In genomic region chr2:73135236-73135635, GRCh38 we compare ENCODE assay signal across 25 cellular contexts.
"Had no signal": no experiment of that assay in that cellular context is flagged by ENCODE, and none has a peak within 500 bp of the region (broad histone marks: within the 10 kb centered on the region; RNA-seq: fewer than 3 reads in every experiment).

No MANE protein-coding gene starts in this region.

- ATAC-seq: effector memory CD8-positive, alpha-beta T cell; esophagus mucosa; foreskin keratinocyte; gastrocnemius medialis; gastroesophageal sphincter; heart left ventricle; heart right ventricle had no signal

- H3K4me1 ChIP-seq: colonic mucosa, esophagus muscularis mucosa, esophagus squamous epithelium, foreskin keratinocyte, gastrocnemius medialis, gastroesophageal sphincter had no signal

- H3K36me3 ChIP-seq: colonic mucosa, esophagus muscularis mucosa, esophagus squamous epithelium, gastrocnemius medialis, gastroesophageal sphincter, heart left ventricle, heart right ventricle had no signal

- H3K27ac ChIP-seq: colonic mucosa, coronary artery, dorsolateral prefrontal cortex, epithelial cell of prostate, esophagus muscularis mucosa, esophagus squamous epithelium, foreskin keratinocyte, gastrocnemius medialis, gastroesophageal sphincter, heart left ventricle, heart right ventricle had no signal

- H3K27me3 ChIP-seq: colonic mucosa, dorsolateral prefrontal cortex, esophagus muscularis mucosa, gastrocnemius medialis, gastroesophageal sphincter, heart left ventricle, heart right ventricle had no signal

- FAIRE-seq: colon, endometrium, frontal cortex had no signal

- H3K9me3 ChIP-seq: colonic mucosa, esophagus muscularis mucosa, esophagus squamous epithelium, gastrocnemius medialis, gastroesophageal sphincter, heart left ventricle had no signal

- H3K4me3 ChIP-seq: colonic mucosa, coronary artery, dorsolateral prefrontal cortex, esophagus muscularis mucosa, esophagus squamous epithelium, gastrocnemius medialis, gastroesophageal sphincter, heart left ventricle, heart right ventricle had no signal

- DNase-seq: colonic mucosa; cortex of kidney; dorsolateral prefrontal cortex; effector CD4-positive, alpha-beta T cell; effector CD8-positive, alpha-beta T cell; effector memory CD4-positive, alpha-beta T cell; effector memory CD8-positive, alpha-beta T cell; endodermal cell; erythroblast; esophagus squamous epithelium; foreskin keratinocyte; foreskin melanocyte; gastrocnemius medialis; glutamatergic neuron; head of caudate nucleus; heart left ventricle; heart right ventricle had no signal
